In genomic region chr5:135842737-135843136, GRCh38 we compare ENCODE assay signal across 21 cellular contexts. TPM values are rescaled to one million over a fixed set of nuclear protein-coding genes. Genes with fewer than 3 reads are reported as not detected.
DNase-seq lines count a peak whose midpoint lies in the region; ATAC-seq and TF ChIP-seq lines count a peak whose summit lies in the region.
"Had no signal": no experiment of that assay in that cellular context is flagged by ENCODE, and none has a peak within 500 bp of the region (broad histone marks: within the 10 kb centered on the region; RNA-seq: fewer than 3 reads in every experiment).

No MANE protein-coding gene starts in this region.

- intact Hi-C loops in heart left ventricle (cut with DNase I) (no loop called here), cardiac septum (cut with DNase I) (no loop called here)

- H3K4me1 ChIP-seq in heart left ventricle = no peaks in the 10 kb centered on the region
- H3K4me1 ChIP-seq: Caco-2 had no signal

- no peak for TF ChIP-seq POLR2A in heart left ventricle (IDR thresholded peaks at IDR 0.05)

- peak; percentile 67 to 69 (median 68) for ATAC-seq in heart left ventricle
- no peak for ATAC-seq in GM18909 (IDR thresholded peaks at IDR 0.05; ENCODE audit: poor library complexity, unreplicated experiment)
- no peak for ATAC-seq in HG03354 (IDR thresholded peaks at IDR 0.05; ENCODE audit: poor library complexity, severe bottlenecking, unreplicated experiment)
- no peak for ATAC-seq in GM21737 (IDR thresholded peaks at IDR 0.05; ENCODE audit: unreplicated experiment)
- ATAC-seq: PC-3 had no signal

- peaks cover 0 to 20% (median 5%) of the 10 kb centered on the region in 9 donors for H3K27me3 ChIP-seq in heart left ventricle

- H3K9me3 ChIP-seq in heart left ventricle = peaks cover 0 to 3% (median 0%) of the 10 kb centered on the region in 12 donors

- WGBS in heart left ventricle, 4 donors = 41 to 56% (median 45%) methylated on average over 4 of the region's 4 CpGs

- no peak for TF ChIP-seq CTCF in heart left ventricle (IDR thresholded peaks at IDR 0.05)

- H3K36me3 ChIP-seq in heart left ventricle = no peaks in the 10 kb centered on the region

- H3K4me3 ChIP-seq in heart left ventricle = no peak overlapping the region

- no peak for DNase-seq in heart left ventricle
- DNase-seq in cardiac septum (ENCODE audit: low spot score) = no peak
- peak; percentile 70 for DNase-seq in inferior parietal cortex (ENCODE audit: extremely low spot score)
- DNase-seq in pons (ENCODE audit: low spot score) = peak; percentile 52
- no peak for DNase-seq in AG08395 (ENCODE audit: low spot score)
- DNase-seq: AML-193; Caco-2; CD4-positive, CD25-positive, alpha-beta regulatory T cell; Kasumi-1; NCI-H1105; NCI-H1694; NCI-H510A treated with DMSO at 0.1 percent for 48 hours; NCI-H82; PC-3 had no signal

- H3K27ac ChIP-seq in heart left ventricle = no peak overlapping the region

RNA-seq across cellular contexts. Expression of gene SLC25A48, which starts 8.3 kb away (rescaled TPM):
- total RNA-seq in heart left ventricle (1 to 10 TPM in 2 of 9 donors, under 1 TPM in 1, not detected in 6; 0.72 to 3.5 (median 1.7) TPM), cardiac septum (not detected)
- polyA plus RNA-seq in heart left ventricle = 1 to 10 TPM in 1 of 2 donors, under 1 TPM in 1; 0.38 to 8.7 TPM
- total RNA-seq: A673; CD4-positive, CD25-positive, alpha-beta regulatory T cell; PC-3 had no signal
- polyA plus RNA-seq: CD4-positive, CD25-positive, alpha-beta regulatory T cell; IgD-negative memory B cell had no signal

RNA-seq across cellular contexts. Expression of gene IL9, which starts 52.9 kb away (rescaled TPM):
- total RNA-seq in heart left ventricle = not detected
- polyA plus RNA-seq in heart left ventricle = not detected
- total RNA-seq in cardiac septum = not detected
- total RNA-seq: A673; Caco-2; CD4-positive, CD25-positive, alpha-beta regulatory T cell; H9; HT1080; PC-3 had no signal
- polyA plus RNA-seq: CD4-positive, CD25-positive, alpha-beta regulatory T cell; IgD-negative memory B cell had no signal

Comparison
In these comparisons a context has a peak if more than half of its experiments do, and no peak if none do; other contexts are left out.
1. ATAC-seq: peak in heart left ventricle (4 of 4); none in GM18909 (single experiment), HG03354 (single experiment) and GM21737 (single experiment).
2. DNase-seq: peak in inferior parietal cortex (single experiment) and pons (single experiment); none in heart left ventricle (0 of 5), cardiac septum (single experiment) and AG08395 (single experiment).